ENCODE assay signal across 9 cellular contexts in the genomic region with DNA sequence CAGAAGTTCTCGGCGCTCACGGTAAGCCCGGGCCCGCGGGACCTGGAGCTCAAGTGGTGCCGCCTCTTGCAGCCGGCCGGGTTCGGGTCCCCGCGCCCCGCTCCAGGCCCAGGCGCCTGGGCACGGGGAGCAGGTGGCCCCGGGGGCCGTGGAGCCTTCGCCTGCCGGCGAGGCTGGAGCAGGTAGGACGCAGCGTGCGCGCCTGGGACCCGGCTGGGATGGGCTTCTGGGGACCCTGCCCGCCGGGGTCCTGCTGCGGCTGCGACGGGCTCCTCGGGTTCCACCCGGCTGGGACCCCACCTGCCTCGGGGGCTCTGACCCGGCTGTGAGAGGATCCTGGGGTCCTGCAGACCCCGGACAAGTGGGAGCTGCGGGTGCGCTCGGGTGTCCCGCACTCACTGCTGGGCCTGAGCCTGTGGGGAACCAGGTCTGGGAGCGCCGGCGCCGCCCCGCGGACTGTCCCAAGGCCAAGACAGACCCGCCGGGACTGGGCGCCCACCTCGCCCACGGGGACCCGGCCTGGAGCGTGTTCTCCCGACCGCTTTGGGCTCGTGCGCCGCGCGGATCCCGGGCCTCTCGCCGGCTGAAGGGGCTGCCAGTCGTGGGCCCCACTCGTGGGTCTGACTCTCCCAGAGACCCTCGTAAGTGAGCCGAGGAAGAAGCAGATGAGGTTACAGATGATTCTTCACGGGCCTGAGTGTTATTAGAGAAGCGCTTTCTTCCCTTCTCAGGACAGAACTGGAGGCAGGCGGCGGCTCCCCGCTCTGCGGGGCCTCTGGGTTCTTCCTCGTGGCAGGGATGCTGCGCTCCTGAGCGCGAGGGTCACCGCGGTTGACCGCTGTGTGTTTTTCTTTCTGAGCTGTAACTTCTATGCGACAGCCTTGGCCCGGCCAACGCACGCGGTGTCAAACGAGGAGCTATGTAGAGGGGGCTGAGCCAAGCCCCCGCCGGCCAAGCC. TPM values are rescaled to one million over a fixed set of nuclear protein-coding genes. Genes with fewer than 3 reads are reported as not detected.
DNase-seq lines count a peak whose midpoint lies in the region; TF ChIP-seq lines count a peak whose summit lies in the region.
"Had no signal": no experiment of that assay in that cellular context is flagged by ENCODE, and none has a peak within 500 bp of the region (broad histone marks: within the 10 kb centered on the region; RNA-seq: fewer than 3 reads in every experiment).

No MANE protein-coding gene starts in this region.

- no peak overlapping the region for H3K27ac ChIP-seq in mucosa of rectum (ENCODE audit: low read depth in 2 of 2, low read length in 2 of 2)
- H3K27ac ChIP-seq in thymus (ENCODE audit: low read depth), result no peak overlapping the region

- TF ChIP-seq CTCF in fibroblast of the aortic adventitia (IDR thresholded peaks at IDR 0.05; ENCODE audit: insufficient read depth, low read length), result no peak

- H3K4me1 ChIP-seq in mucosa of rectum (ENCODE audit: control insufficient read depth in 2 of 2, insufficient read depth in 2 of 2, low read length in 2 of 2) (peaks cover 0 to 6% of the 10 kb centered on the region in 2 donors), thymus (ENCODE audit: control insufficient read depth, insufficient read depth, low read length) (no peaks in the 10 kb centered on the region)

- H3K4me3 ChIP-seq in fibroblast of the aortic adventitia (ENCODE audit: low read depth, low read length) (peak overlapping the region; percentile 52), mucosa of rectum (ENCODE audit: low read length in 2 of 2) (peak overlapping the region; percentile 53 to 58), thymus (ENCODE audit: low read length) (peak overlapping the region; percentile 10)

- no peaks in the 10 kb centered on the region for H3K36me3 ChIP-seq in mucosa of rectum (ENCODE audit: control insufficient read depth in 2 of 2, insufficient read depth in 2 of 2, low read length in 2 of 2)
- H3K36me3 ChIP-seq in thymus (ENCODE audit: control insufficient read depth, insufficient read depth), result no peaks in the 10 kb centered on the region

- H3K27me3 ChIP-seq in mucosa of rectum (ENCODE audit: control insufficient read depth in 2 of 2, insufficient read depth in 2 of 2, low read length in 2 of 2), result peaks cover 6 to 13% of the 10 kb centered on the region in 2 donors
- peaks cover 33% of the 10 kb centered on the region for H3K27me3 ChIP-seq in thymus (ENCODE audit: control insufficient read depth, insufficient read depth)

- H3K9me3 ChIP-seq in mucosa of rectum (ENCODE audit: control insufficient read depth in 2 of 2, low read length in 2 of 2), result no peaks in the 10 kb centered on the region
- no peaks in the 10 kb centered on the region for H3K9me3 ChIP-seq in thymus (ENCODE audit: control insufficient read depth)

- WGBS in thymus, result 6% methylated on average over 87 of the region's 87 CpGs

- DNase-seq in NCI-H69 (lab: John Stamatoyannopoulos, UW) (peak; percentile 21), fibroblast of the aortic adventitia (ENCODE audit: low read depth) (no peak), NCI-H1048 (lab: John Stamatoyannopoulos, UW) (no peak), activated T-cell treated with anti-CD3 and anti-CD28 coated beads for 4 hours (no peak), NCI-H1105 treated with DMSO at 0.1 percent for 48 hours (lab: John Stamatoyannopoulos, UW) (no peak)
- DNase-seq: activated naive CD4-positive, alpha-beta T cell treated with anti-CD3 and anti-CD28 coated beads, Interleukin-2, amount 10 ng/mL, durations not matched to agents 7 days and 5 days had no signal

- H3K9ac ChIP-seq in mucosa of rectum (ENCODE audit: low read depth in 1 of 2, low read length in 2 of 2), result peak overlapping the region in 1 of 2 donors; percentile 55

RNA-seq across cellular contexts. Expression of gene SMOC2, which starts 0.7 kb away (rescaled TPM):
- total RNA-seq in fibroblast of the aortic adventitia (ENCODE audit: low replicate concordance), result 0.09 TPM in 1 of 2 replicates, not detected in the other
- polyA plus RNA-seq in thymus, result 6.5 TPM
- total RNA-seq: LHCN-M2 had no signal
